ENCODE assay signal across 16 cellular contexts in the genomic region with DNA sequence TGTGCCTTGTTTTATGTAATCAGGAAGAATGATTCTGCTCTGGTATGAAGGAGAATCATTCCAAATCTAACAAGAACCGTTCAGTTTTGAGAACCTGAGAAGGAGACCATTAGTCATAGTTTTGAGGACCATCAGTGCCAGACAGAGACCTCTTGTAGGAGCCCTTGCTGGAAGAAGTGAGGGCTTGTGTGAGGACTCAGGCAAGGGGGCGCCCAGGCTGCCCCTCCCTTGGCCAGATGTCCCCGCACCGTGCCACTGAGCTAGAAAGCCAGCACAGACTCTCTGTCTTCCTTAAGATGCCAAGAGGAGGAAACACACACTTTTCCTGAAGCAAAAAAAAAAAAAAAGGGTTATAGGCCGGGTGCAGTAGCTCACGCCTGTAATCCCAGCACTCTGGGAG. TPM values are rescaled to one million over a fixed set of nuclear protein-coding genes. Genes with fewer than 3 reads are reported as not detected.
DNase-seq lines count a peak whose midpoint lies in the region; ATAC-seq and TF ChIP-seq lines count a peak whose summit lies in the region.
"Had no signal": no experiment of that assay in that cellular context is flagged by ENCODE, and none has a peak within 500 bp of the region (broad histone marks: within the 10 kb centered on the region; RNA-seq: fewer than 3 reads in every experiment).

No MANE protein-coding gene starts in this region.

- no peaks in the 10 kb centered on the region for H3K79me2 ChIP-seq in PC-9 (ENCODE audit: low read depth)

- CTCF ChIA-PET in PC-9 (lab: Charles Lee) = interaction anchor here (0.6 kb wide), 1 partner anchor 56 kb away, joined by 3 read pairs; a partner anchor contains a TSS

- H2AFZ ChIP-seq in PC-9 = peak overlapping the region; percentile 66; the same call in 1 of the 2 replicates

- no peak overlapping the region for H3K4me3 Mint-ChIP-seq in stimulated activated memory B cell treated with anti-CD40 and anti-IgM and Interleukin-4, amounts not matched to agents 10 μg/mL and 1 μg/mL and 100 μg/mL, for 72 hours
- H3K4me3 Mint-ChIP-seq: activated naive CD4-positive, alpha-beta T cell treated with anti-CD3 and anti-CD28 coated beads for 36 hours had no signal

- H3K9me2 ChIP-seq in PC-9 (ENCODE audit: insufficient read depth) = no peaks in the 10 kb centered on the region

- H3K9ac ChIP-seq in iPS-15b (ENCODE audit: low read depth, low read length) = peak overlapping the region; percentile 29

- H3K27me3 ChIP-seq in PC-9 (ENCODE audit: insufficient read depth, low read depth) (no peaks in the 10 kb centered on the region), iPS-15b (ENCODE audit: control insufficient read depth, insufficient read depth, low read length) (no peaks in the 10 kb centered on the region)

- H3K27me3 Mint-ChIP-seq in stimulated activated memory B cell treated with anti-CD40 and anti-IgM and Interleukin-4, amounts not matched to agents 10 μg/mL and 1 μg/mL and 100 μg/mL, for 72 hours = no peaks in the 10 kb centered on the region

- H3K27ac Mint-ChIP-seq in stimulated activated memory B cell treated with anti-CD40 and anti-IgM and Interleukin-4, amounts not matched to agents 10 μg/mL and 1 μg/mL and 100 μg/mL, for 72 hours = peak overlapping the region; percentile 39
- H3K27ac Mint-ChIP-seq: activated naive CD4-positive, alpha-beta T cell treated with anti-CD3 and anti-CD28 coated beads for 36 hours had no signal

- ATAC-seq in stimulated activated memory B cell treated with anti-CD40 and anti-IgM and Interleukin-4, amounts not matched to agents 10 μg/mL and 1 μg/mL and 100 μg/mL, for 72 hours = no peak
- ATAC-seq in HG03378 (IDR thresholded peaks at IDR 0.05; ENCODE audit: unreplicated experiment) = no peak
- ATAC-seq: left colon had no signal

- peaks cover 33% of the 10 kb centered on the region for H3K4me1 Mint-ChIP-seq in stimulated activated memory B cell treated with anti-CD40 and anti-IgM and Interleukin-4, amounts not matched to agents 10 μg/mL and 1 μg/mL and 100 μg/mL, for 72 hours

- H3F3A ChIP-seq in PC-9 (ENCODE audit: insufficient read depth, low read depth) = no peaks in the 10 kb centered on the region

- H3K4me3 ChIP-seq in PC-9 (no peak overlapping the region), iPS-15b (ENCODE audit: low read depth, low read length) (no peak overlapping the region)

- BruUV-seq in PC-9 (replicated peaks; lab: Mats Ljungman, UMichigan) = no TSS peak

- H3K4me1 ChIP-seq in PC-9 (replicated peaks; ENCODE audit: insufficient read depth) (peaks cover 14% of the 10 kb centered on the region), iPS-15b (ENCODE audit: control insufficient read depth, insufficient read depth, low read length) (peaks cover 15% of the 10 kb centered on the region)

- peak; percentile 14 for DNase-seq in ELF-1 (ENCODE audit: low read depth, low spot score)
- no peak for DNase-seq in PC-9
- no peak for DNase-seq in NCI-H2227 (lab: John Stamatoyannopoulos, UW; ENCODE audit: unreplicated experiment)
- no peak for DNase-seq in dermis blood vessel endothelial cell
- DNase-seq: activated CD8-positive, alpha-beta memory T cell treated with anti-CD3 and anti-CD28 coated beads, Interleukin-2, amount 50 U/mL, for 4 hours; activated naive CD4-positive, alpha-beta T cell treated with anti-CD3 and anti-CD28 coated beads for 36 hours; C1 segment of cervical spinal cord; effector CD4-positive, alpha-beta T cell; left colon; NCI-H187 treated with DMSO at 0.1 percent for 48 hours; NCI-H748 treated with DMSO at 0.1 percent for 48 hours; posterior cingulate gyrus; SW 1271 had no signal

- peak overlapping the region; percentile 38; the same call in 1 of the 2 replicates for H3K4me2 ChIP-seq in PC-9

- TF ChIP-seq CTCF in PC-9 (conservative IDR thresholded peaks at IDR 0.05) = no peak

- H3K9me3 ChIP-seq in PC-9 (ENCODE audit: insufficient read depth, low read depth) = no peaks in the 10 kb centered on the region
- no peaks in the 10 kb centered on the region for H3K9me3 ChIP-seq in iPS-15b (ENCODE audit: control insufficient read depth, insufficient read depth, low read length)

- no peaks in the 10 kb centered on the region for H4K20me1 ChIP-seq in PC-9 (ENCODE audit: insufficient read depth)

- peaks cover 3% of the 10 kb centered on the region for H3K36me3 Mint-ChIP-seq in stimulated activated memory B cell treated with anti-CD40 and anti-IgM and Interleukin-4, amounts not matched to agents 10 μg/mL and 1 μg/mL and 100 μg/mL, for 72 hours

- POLR2A ChIA-PET in PC-9 (lab: Charles Lee; ENCODE audit: unreplicated experiment) = interaction anchor here (0.9 kb wide), 1 partner anchor 12 kb away, joined by 3 read pairs; no protein-coding TSS in a partner anchor

- peak overlapping the region; percentile 49; the same call in 1 of the 2 replicates for H3K27ac ChIP-seq in PC-9

- H3K9me3 Mint-ChIP-seq in stimulated activated memory B cell treated with anti-CD40 and anti-IgM and Interleukin-4, amounts not matched to agents 10 μg/mL and 1 μg/mL and 100 μg/mL, for 72 hours = no peaks in the 10 kb centered on the region
- H3K9me3 Mint-ChIP-seq: activated naive CD4-positive, alpha-beta T cell treated with anti-CD3 and anti-CD28 coated beads for 36 hours had no signal

- no peaks in the 10 kb centered on the region for H3K36me3 ChIP-seq in PC-9 (ENCODE audit: low read depth)
- no peaks in the 10 kb centered on the region for H3K36me3 ChIP-seq in iPS-15b (ENCODE audit: control insufficient read depth, insufficient read depth, low read length)

- intact Hi-C loops in PC-9 (cut with micrococcal nuclease; ENCODE audit: unreplicated experiment) = no loop called here

RNA-seq across cellular contexts. Expression of a gene that starts 55.7 kb away (rescaled TPM):
- total RNA-seq in PC-9 (2021) (27.7 and 43.7 TPM in 2 replicates), dermis blood vessel endothelial cell (32.9 and 34.7 TPM in 2 replicates)
